Comparison of ENCODE assay signal across 17 cellular contexts in the genomic region with DNA sequence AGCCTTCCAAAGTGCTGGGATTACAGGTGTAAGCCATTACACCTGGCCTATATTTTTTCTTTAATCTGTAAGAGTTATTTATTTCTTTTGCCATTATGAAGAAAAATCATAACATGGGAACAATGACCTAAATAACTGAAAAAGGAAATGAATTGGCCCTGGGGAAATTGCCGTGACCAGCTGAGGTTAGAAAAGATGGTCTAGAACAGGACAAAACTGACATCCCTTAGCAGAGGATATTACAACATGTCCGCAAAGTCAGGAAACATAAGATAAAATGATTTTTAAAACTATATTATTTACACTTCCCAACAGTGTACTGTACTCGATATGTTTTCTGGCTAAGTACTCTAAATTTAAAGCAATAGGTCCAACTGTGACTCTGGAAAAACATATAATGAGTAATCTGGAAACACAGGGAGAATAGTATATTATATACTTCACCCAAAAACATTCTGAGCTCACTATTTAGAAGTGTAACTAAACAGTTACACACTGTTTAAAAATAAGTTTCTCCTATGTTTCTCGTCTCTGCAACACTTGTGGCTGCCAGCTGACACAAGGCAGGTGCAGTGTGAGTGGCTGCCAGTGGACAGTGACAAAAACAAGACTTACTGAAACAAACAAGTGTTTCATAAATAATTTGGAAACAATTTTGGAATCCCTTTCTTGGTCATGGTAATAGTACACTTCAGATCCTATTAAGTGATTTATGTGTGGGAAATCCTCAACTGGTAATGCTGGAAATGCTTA.
DNase-seq lines count a peak whose midpoint lies in the region; ATAC-seq, FAIRE-seq and TF ChIP-seq lines count a peak whose summit lies in the region.
"Had no signal": no experiment of that assay in that cellular context is flagged by ENCODE, and none has a peak within 500 bp of the region (broad histone marks: within the 10 kb centered on the region; RNA-seq: fewer than 3 reads in every experiment).

No MANE protein-coding gene starts in this region.

- H3K27ac ChIP-seq in BLaER1 = peak overlapping the region; percentile 70
- peak overlapping the region; percentile 63 for H3K27ac ChIP-seq in Panc1 (ENCODE audit: low read length)
- peak overlapping the region in 6 of 10 donors; percentile 9 to 49 (median 28) for H3K27ac ChIP-seq in heart right ventricle
- H3K27ac ChIP-seq: A549, SJSA1 had no signal

- no peak for FAIRE-seq in GM12892 (lab: Jason Lieb, UNC)
- FAIRE-seq: A549 had no signal

- DNase-seq in Panc1 (ENCODE audit: low read depth, low spot score) = no peak
- peak in 1 of 2 donors; percentile 17 for DNase-seq in heart right ventricle
- no peak for DNase-seq in GM12892 (ENCODE audit: insufficient read length)
- DNase-seq in cerebellum (ENCODE audit: low spot score) = no peak
- DNase-seq: H9, NCI-H1092, NCI-H1694, NCI-H2227 treated with DMSO at 0.1 percent for 48 hours, NCI-H526 treated with DMSO at 0.1 percent for 48 hours, OCI-M1, RPMI8226 had no signal

- peaks cover 21% of the 10 kb centered on the region for H3K36me3 Mint-ChIP-seq in nephron (ENCODE audit: low read depth)

- BruUV-seq in Panc1 (replicated peaks; lab: Mats Ljungman, UMichigan) = no TSS peak

- no peaks in the 10 kb centered on the region for H4K20me1 ChIP-seq in BLaER1

- POLR2A ChIA-PET in Panc1 (lab: Charles Lee) = no interaction called here

- H3K4me2 ChIP-seq in BLaER1 = peak overlapping the region; percentile 71
- H3K4me2 ChIP-seq: A549 had no signal

- WGBS in heart right ventricle, 2 donors = 28 to 33% methylated on average over 4 of the region's 4 CpGs

- H3K36me3 ChIP-seq in BLaER1 (0 out of 2 replicates have a peak, but pooled peaks cover 12% of the 10 kb centered on the region), Panc1 (ENCODE audit: control insufficient read depth, insufficient read depth, low read length) (no peaks in the 10 kb centered on the region; the same call in 1 of the 2 replicates), heart right ventricle (peaks cover 0 to 10% (median 0%) of the 10 kb centered on the region in 9 donors)
- H3K36me3 ChIP-seq: SJSA1 had no signal

- H3K9me3 ChIP-seq in BLaER1 (no peaks in the 10 kb centered on the region), Panc1 (ENCODE audit: control insufficient read depth, insufficient read depth, low read depth, low read length) (no peaks in the 10 kb centered on the region), heart right ventricle (no peaks in the 10 kb centered on the region)
- H3K9me3 ChIP-seq: A549, SJSA1 had no signal

- peak overlapping the region in 1 of 3 experiments; percentile 44 for H3K4me3 Mint-ChIP-seq in nephron
- H3K4me3 Mint-ChIP-seq: CD14-positive monocyte, H9 had no signal

- TF ChIP-seq CTCF in Panc1 (IDR thresholded peaks at IDR 0.05) = no peak
- TF ChIP-seq CTCF in heart right ventricle (IDR thresholded peaks at IDR 0.05) = no peak
- no peak for TF ChIP-seq CTCF in nephron (IDR thresholded peaks at IDR 0.05; ENCODE audit: unreplicated experiment in 3 of 3)

- no peak for ATAC-seq in Panc1
- ATAC-seq in heart right ventricle = peak in 7 of 8 donors; percentile 65 to 83 (median 71)
- no peak for ATAC-seq in GM18909 (IDR thresholded peaks at IDR 0.05; ENCODE audit: poor library complexity, unreplicated experiment)
- ATAC-seq: A549 had no signal

- no peak overlapping the region for H3K4me3 ChIP-seq in BLaER1
- H3K4me3 ChIP-seq in Panc1 (ENCODE audit: low read depth in 2 of 2, low read length in 2 of 2) = no peak overlapping the region
- H3K4me3 ChIP-seq in heart right ventricle = no peak overlapping the region
- H3K4me3 ChIP-seq: A549, SJSA1 had no signal

- intact Hi-C loops in Panc1 (cut with micrococcal nuclease; ENCODE audit: unreplicated experiment) (no loop called here), heart right ventricle (cut with DNase I) (loop anchor here in 1 of 10 donors (10.0 kb wide), 1 partner anchor 66 kb away; a partner anchor contains a TSS)

- CTCF ChIA-PET in Panc1 (lab: Charles Lee) = no interaction called here

- no peaks in the 10 kb centered on the region for H3K27me3 Mint-ChIP-seq in nephron (ENCODE audit: low read depth)

- H3K27me3 ChIP-seq in BLaER1 (no peaks in the 10 kb centered on the region), Panc1 (ENCODE audit: control insufficient read depth, insufficient read depth, low read length) (no peaks in the 10 kb centered on the region), heart right ventricle (no peaks in the 10 kb centered on the region)
- H3K27me3 ChIP-seq: SJSA1 had no signal

- H3K4me1 Mint-ChIP-seq in nephron = peaks cover 39% of the 10 kb centered on the region

- H3K27ac Mint-ChIP-seq in nephron = peak overlapping the region; percentile 46 to 73 (median 64)
- H3K27ac Mint-ChIP-seq: H9 had no signal

- no peak for TF ChIP-seq POLR2A in GM12892 (IDR thresholded peaks at IDR 0.05; ENCODE audit: low read depth, low read length)

- no peaks in the 10 kb centered on the region for H3K9me3 Mint-ChIP-seq in nephron
- H3K9me3 Mint-ChIP-seq: H9 had no signal

- in situ Hi-C loops in Panc1 (cut with HindIII; ENCODE audit: low pct_unique_long_range_greater_than_20kb, low sequenced_read_pairs) = no loop called here

- H3K4me1 ChIP-seq in BLaER1 = peaks cover 18% of the 10 kb centered on the region
- no peaks in the 10 kb centered on the region for H3K4me1 ChIP-seq in Panc1 (ENCODE audit: control insufficient read depth, insufficient read depth, low read length)
- peaks cover 3 to 19% (median 13%) of the 10 kb centered on the region in 9 donors for H3K4me1 ChIP-seq in heart right ventricle
- H3K4me1 ChIP-seq: A549, SJSA1 had no signal

- peak overlapping the region; percentile 36; the same call in 1 of the 2 replicates for H3K9ac ChIP-seq in BLaER1

Comparison
In these comparisons a context has a peak if more than half of its experiments do, and no peak if none do; other contexts are left out.
1. ATAC-seq: peak in heart right ventricle (7 of 8); none in Panc1 (single experiment) and GM18909 (single experiment).
2. Peak in every context shown above with its lines, with median percentiles within 50 percentile points of each other: H3K27ac ChIP-seq.